Comparison of ENCODE assay signal across 12 cellular contexts in genomic region chr3:50211930-50212329, GRCh38. TPM values are rescaled to one million over a fixed set of nuclear protein-coding genes. Genes with fewer than 3 reads are reported as not detected.
DNase-seq lines count a peak whose midpoint lies in the region; ATAC-seq and TF ChIP-seq lines count a peak whose summit lies in the region.
"Had no signal": no experiment of that assay in that cellular context is flagged by ENCODE, and none has a peak within 500 bp of the region (broad histone marks: within the 10 kb centered on the region; RNA-seq: fewer than 3 reads in every experiment).

No MANE protein-coding gene starts in this region.

- H3K27ac ChIP-seq in RWPE2 (ENCODE audit: poor library complexity, severe bottlenecking) = no peak overlapping the region
- no peak overlapping the region for H3K27ac ChIP-seq in CD8-positive, alpha-beta T cell (ENCODE audit: low read depth, low read length)

- no peak for TF ChIP-seq CTCF in RWPE2 (IDR thresholded peaks at IDR 0.05; ENCODE audit: poor library complexity, severe bottlenecking)
- TF ChIP-seq CTCF in fibroblast of pulmonary artery (IDR thresholded peaks at IDR 0.05; ENCODE audit: low read length, missing control alignments) = no peak
- TF ChIP-seq CTCF in CD8-positive, alpha-beta T cell (IDR thresholded peaks at IDR 0.05) = no peak

- no peaks in the 10 kb centered on the region for H3K9me3 ChIP-seq in RWPE2 (ENCODE audit: severe bottlenecking)
- H3K9me3 ChIP-seq in CD8-positive, alpha-beta T cell (ENCODE audit: low read length) = no peaks in the 10 kb centered on the region

- no peak overlapping the region for H3K4me3 Mint-ChIP-seq in activated T-cell treated with anti-CD3 and anti-CD28 coated beads, Interleukin-2, amount 50 U/mL, for 24 hours
- no peak overlapping the region for H3K4me3 Mint-ChIP-seq in CD8-positive, alpha-beta T cell

- no peaks in the 10 kb centered on the region for H3K9me3 Mint-ChIP-seq in activated T-cell treated with anti-CD3 and anti-CD28 coated beads, Interleukin-2, amount 50 U/mL, for 24 hours
- H3K9me3 Mint-ChIP-seq in CD8-positive, alpha-beta T cell = no peaks in the 10 kb centered on the region

- CTCF ChIA-PET in CD8-positive, alpha-beta T cell (lab: Charles Lee) = interaction anchor here (1.0 to 3.1 kb wide), 3 partner anchors 13 to 17 kb away, joined by 3 to 17 read pairs (median 3); no protein-coding TSS in a partner anchor

- no peaks in the 10 kb centered on the region for H3K36me3 ChIP-seq in RWPE2 (ENCODE audit: low read depth)
- no peaks in the 10 kb centered on the region for H3K36me3 ChIP-seq in CD8-positive, alpha-beta T cell (ENCODE audit: insufficient read depth, low read length)

- DNase-seq in activated T-cell treated with anti-CD3 and anti-CD28 coated beads, Interleukin-2, amount 50 U/mL, for 24 hours = peak; percentile 39
- no peak for DNase-seq in activated T-cell treated with anti-CD3 and anti-CD28 coated beads for 4 hours
- DNase-seq in RWPE2 (ENCODE audit: low spot score) = no peak
- peak; percentile 54 for DNase-seq in fibroblast of pulmonary artery (ENCODE audit: low read depth)
- peak; percentile 68 for DNase-seq in stimulated activated naive CD8-positive, alpha-beta T cell treated with anti-CD3 and anti-CD28 coated beads, Interleukin-15, Interleukin-2, amounts not matched to agents 100 U/mL and 50 U/mL, for 24 hours
- no peak for DNase-seq in NCI-H2107 treated with DMSO at 0.1 percent for 48 hours (lab: John Stamatoyannopoulos, UW; ENCODE audit: unreplicated experiment)
- DNase-seq in NCI-H1694 (lab: John Stamatoyannopoulos, UW) = no peak
- no peak for DNase-seq in CD8-positive, alpha-beta T cell
- DNase-seq: dermis blood vessel endothelial cell, NCI-H526 treated with DMSO at 0.1 percent for 48 hours had no signal

- H3K4me3 ChIP-seq in RWPE2 (ENCODE audit: severe bottlenecking) (no peak overlapping the region), fibroblast of pulmonary artery (replicated peaks; ENCODE audit: low read depth, low read length) (no peak overlapping the region)
- H3K4me3 ChIP-seq in CD8-positive, alpha-beta T cell (ENCODE audit: low read depth, low read length) = no peak overlapping the region

- intact Hi-C loops in CD8-positive, alpha-beta T cell (cut with DNase I, micrococcal nuclease) = no loop called here

- no peaks in the 10 kb centered on the region for H3K27me3 ChIP-seq in RWPE2 (ENCODE audit: insufficient read depth, poor library complexity, severe bottlenecking)
- no peaks in the 10 kb centered on the region for H3K27me3 ChIP-seq in CD8-positive, alpha-beta T cell (ENCODE audit: insufficient read depth, low read length)

- H3K4me1 Mint-ChIP-seq in activated T-cell treated with anti-CD3 and anti-CD28 coated beads, Interleukin-2, amount 50 U/mL, for 24 hours (ENCODE audit: low read depth) = peaks cover 5% of the 10 kb centered on the region
- no peaks in the 10 kb centered on the region for H3K4me1 Mint-ChIP-seq in CD8-positive, alpha-beta T cell (ENCODE audit: low read depth)

- H3K36me3 Mint-ChIP-seq in activated T-cell treated with anti-CD3 and anti-CD28 coated beads, Interleukin-2, amount 50 U/mL, for 24 hours (ENCODE audit: low read depth) = no peaks in the 10 kb centered on the region
- H3K36me3 Mint-ChIP-seq in CD8-positive, alpha-beta T cell = no peaks in the 10 kb centered on the region

- no peaks in the 10 kb centered on the region for H3K4me1 ChIP-seq in RWPE2 (ENCODE audit: insufficient read depth, poor library complexity, severe bottlenecking)
- H3K4me1 ChIP-seq in CD8-positive, alpha-beta T cell (ENCODE audit: insufficient read depth, low read length) = no peaks in the 10 kb centered on the region

- peaks cover 8% of the 10 kb centered on the region for H3K27me3 Mint-ChIP-seq in activated T-cell treated with anti-CD3 and anti-CD28 coated beads, Interleukin-2, amount 50 U/mL, for 24 hours
- H3K27me3 Mint-ChIP-seq in CD8-positive, alpha-beta T cell (ENCODE audit: low read depth) = peaks cover 5% of the 10 kb centered on the region

- POLR2A ChIA-PET in CD8-positive, alpha-beta T cell (lab: Charles Lee) = interaction anchor here (1.1 kb wide), 1 partner anchor 32 kb away, joined by 4 read pairs; no protein-coding TSS in a partner anchor

- peak; percentile 5; the same call in 2 of the 3 replicates for ATAC-seq in RWPE2 (ENCODE audit: low read depth)
- peak; percentile 90 for ATAC-seq in stimulated activated naive CD8-positive, alpha-beta T cell treated with anti-CD3 and anti-CD28 coated beads, Interleukin-15, Interleukin-2, amounts not matched to agents 100 U/mL and 50 U/mL, for 24 hours
- no peak for ATAC-seq in CD8-positive, alpha-beta T cell

- H3K27ac Mint-ChIP-seq in activated T-cell treated with anti-CD3 and anti-CD28 coated beads, Interleukin-2, amount 50 U/mL, for 24 hours = no peak overlapping the region
- H3K27ac Mint-ChIP-seq in CD8-positive, alpha-beta T cell = no peak overlapping the region

RNA-seq across cellular contexts. Expression of gene SLC38A3, which starts 6.9 kb away (rescaled TPM):
- 1 to 10 TPM; 4.8 to 7.2 TPM for total RNA-seq in CD8-positive, alpha-beta T cell
- total RNA-seq: dermis blood vessel endothelial cell had no signal

RNA-seq across cellular contexts. Expression of gene GNAT1, which starts 20.5 kb away (rescaled TPM):
- total RNA-seq in CD8-positive, alpha-beta T cell = under 1 TPM; 0.28 to 0.30 TPM
- total RNA-seq: dermis blood vessel endothelial cell, G401, posterior vena cava had no signal

RNA-seq across cellular contexts. Expression of gene GNAI2, which starts 24.1 kb away (rescaled TPM):
- total RNA-seq in CD8-positive, alpha-beta T cell = 100 to 1,000 TPM; 185 to 192 TPM

RNA-seq across cellular contexts. Expression of gene SEMA3F, which starts 56.8 kb away (rescaled TPM):
- under 1 TPM; 0.14 to 0.41 TPM for total RNA-seq in CD8-positive, alpha-beta T cell

RNA-seq across cellular contexts. Expression of gene SEMA3B, which starts 57.0 kb away (rescaled TPM):
- total RNA-seq in CD8-positive, alpha-beta T cell = 1 to 10 TPM; 1.4 to 1.6 TPM

Comparison
In these comparisons a context has a peak if more than half of its experiments do, and no peak if none do; other contexts are left out.
1. DNase-seq: peak in activated T-cell treated with anti-CD3 and anti-CD28 coated beads, Interleukin-2, amount 50 U/mL, for 24 hours (single experiment), fibroblast of pulmonary artery (single experiment) and stimulated activated naive CD8-positive, alpha-beta T cell treated with anti-CD3 and anti-CD28 coated beads, Interleukin-15, Interleukin-2, amounts not matched to agents 100 U/mL and 50 U/mL, for 24 hours (single experiment); none in activated T-cell treated with anti-CD3 and anti-CD28 coated beads for 4 hours (single experiment), RWPE2 (single experiment), NCI-H2107 treated with DMSO at 0.1 percent for 48 hours (single experiment), NCI-H1694 (single experiment) and CD8-positive, alpha-beta T cell (0 of 7).